ENCODE assay signal across 18 cellular contexts in the genomic region with DNA sequence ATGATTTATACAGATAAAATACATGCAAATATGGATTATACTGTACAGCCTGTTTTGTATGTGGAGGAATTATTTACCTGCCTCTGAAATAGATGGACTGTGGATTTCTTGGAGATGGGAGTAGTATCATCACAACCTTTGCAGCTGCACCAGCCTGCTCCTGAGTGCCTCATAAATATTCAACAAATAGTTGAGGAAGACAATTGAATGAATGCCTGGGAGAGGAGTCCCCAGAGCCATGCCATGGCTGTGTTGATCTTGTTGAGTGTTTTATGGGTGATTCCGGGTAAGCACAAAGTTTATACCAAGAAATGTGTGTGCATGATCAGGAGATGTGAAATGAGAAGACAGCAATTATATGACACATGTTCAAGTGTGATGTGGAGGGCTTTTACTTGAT.
DNase-seq lines count a peak whose midpoint lies in the region; ATAC-seq, FAIRE-seq and TF ChIP-seq lines count a peak whose summit lies in the region.
"Had no signal": no experiment of that assay in that cellular context is flagged by ENCODE, and none has a peak within 500 bp of the region (broad histone marks: within the 10 kb centered on the region; RNA-seq: fewer than 3 reads in every experiment).

No MANE protein-coding gene starts in this region.

- 0 out of 2 replicates have a peak, but pooled peaks cover 2% of the 10 kb centered on the region for H3K23me2 ChIP-seq in H1 (ENCODE audit: low read depth, low read length)

- H2BK20ac ChIP-seq in H1 (ENCODE audit: low read length): no peak overlapping the region

- H3K4me3 Mint-ChIP-seq in GM23338: no peak overlapping the region
- H3K4me3 Mint-ChIP-seq: CD4-positive, alpha-beta memory T cell had no signal

- no peak for TF ChIP-seq EP300 in H1 (IDR thresholded peaks at IDR 0.05; ENCODE audit: borderline replicate concordance in 1 of 2, low read depth in 2 of 2, low read length in 2 of 2)

- no peak overlapping the region for H3K9ac ChIP-seq in H1 (replicated peaks in 1 of 4; ENCODE audit: extremely low read depth in 1 of 4, low read depth in 3 of 4, low read length in 3 of 4)

- H3K27ac Mint-ChIP-seq in GM23338: peak overlapping the region; percentile 66; the same call in 1 of the 2 replicates
- H3K27ac Mint-ChIP-seq: CD4-positive, alpha-beta memory T cell had no signal

- no peak overlapping the region for H2BK15ac ChIP-seq in H1 (ENCODE audit: low read length)

- no peak overlapping the region for H3K56ac ChIP-seq in H1 (replicated peaks; ENCODE audit: insufficient read length, low read depth, low read length)

- H2AFZ ChIP-seq in GM23338: no peak overlapping the region
- H2AFZ ChIP-seq in H1 (ENCODE audit: low read length): no peak overlapping the region

- H4K8ac ChIP-seq in H1 (ENCODE audit: extremely low read depth, insufficient read depth, low read length): no peak overlapping the region

- H2BK5ac ChIP-seq in H1 (ENCODE audit: low read depth, low read length): no peak overlapping the region

- H3K79me2 ChIP-seq in GM23338 (replicated peaks; ENCODE audit: insufficient read depth): no peaks in the 10 kb centered on the region
- no peaks in the 10 kb centered on the region for H3K79me2 ChIP-seq in H1 (ENCODE audit: control insufficient read depth in 1 of 2, insufficient read depth in 2 of 2, low read length in 2 of 2)

- no peaks in the 10 kb centered on the region for H3F3A ChIP-seq in GM23338 (replicated peaks; ENCODE audit: low read depth)

- no peaks in the 10 kb centered on the region for H3K36me3 Mint-ChIP-seq in GM23338 (ENCODE audit: low read depth)
- H3K36me3 Mint-ChIP-seq: CD4-positive, alpha-beta memory T cell had no signal

- no peak for DNase-seq in D721Med (ENCODE audit: insufficient read length, low spot score)
- DNase-seq in GM23338 (ENCODE audit: low spot score): peak; percentile 46
- peak in 1 of 2 experiments; percentile 33 for DNase-seq in H1 (ENCODE audit: low read depth in 1 of 2, low spot score in 2 of 2)
- DNase-seq in iPS-NIHi11 (ENCODE audit: low spot score): peak; percentile 21
- no peak for DNase-seq in nucleus accumbens (lab: John Stamatoyannopoulos, UW)
- no peak for DNase-seq in dorsolateral prefrontal cortex
- DNase-seq: C1 segment of cervical spinal cord; Calu3; CD4-positive, alpha-beta memory T cell; COR-L47; DMS153; DND-41; GOT3; H7; HCEC 1CT had no signal

- ATAC-seq in GM23338: peak; percentile 83
- no peak for ATAC-seq in HG03045 (IDR thresholded peaks at IDR 0.05; ENCODE audit: unreplicated experiment)

- H4K91ac ChIP-seq in H1 (replicated peaks; ENCODE audit: insufficient read length, low read length): no peak overlapping the region

- H3K4ac ChIP-seq in H1 (replicated peaks; ENCODE audit: insufficient read length, low read depth, low read length): no peak overlapping the region

- intact Hi-C loops in dorsolateral prefrontal cortex (cut with DNase I): no loop called here

- H2BK12ac ChIP-seq in H1 (ENCODE audit: low read depth, low read length): no peak overlapping the region

- no peak overlapping the region for H4K5ac ChIP-seq in H1 (ENCODE audit: insufficient read length, low read depth, low read length)

- no peaks in the 10 kb centered on the region for H3K4me1 ChIP-seq in GM23338 (ENCODE audit: insufficient read depth)
- H3K4me1 ChIP-seq in H1 (replicated peaks in 1 of 4; ENCODE audit: control insufficient read depth in 3 of 4, insufficient read depth in 4 of 4, low read length in 3 of 4): peaks cover 0 to 4% (median 2%) of the 10 kb centered on the region in 4 experiments; a peak in 4 of 7 replicates

- H3K9me3 Mint-ChIP-seq in GM23338: no peaks in the 10 kb centered on the region

- H3K36me3 ChIP-seq in GM23338 (ENCODE audit: insufficient read depth) (no peaks in the 10 kb centered on the region), H1 (ENCODE audit: control insufficient read depth in 2 of 4, insufficient read depth in 4 of 4, low read length in 3 of 4) (no peaks in the 10 kb centered on the region)

- H2AK5ac ChIP-seq in H1 (ENCODE audit: low read depth, low read length): no peak overlapping the region

- H3K27ac ChIP-seq in GM23338 (ENCODE audit: low read depth): no peak overlapping the region
- no peak overlapping the region for H3K27ac ChIP-seq in H1 (ENCODE audit: low read depth, low read length)
- no peak overlapping the region for H3K27ac ChIP-seq in dorsolateral prefrontal cortex

- CTCF ChIA-PET in H1 (lab: Charles Lee; ENCODE audit: partially characterized antibody): interaction anchor here (0.7 to 1.6 kb wide), 4 partner anchors 14 to 49 kb away, joined by 3 to 8 read pairs (median 4); no protein-coding TSS in a partner anchor

- H3K23ac ChIP-seq in H1 (ENCODE audit: insufficient read length): no peak overlapping the region

- 0 out of 2 replicates have a peak, but pooled peaks cover 3% of the 10 kb centered on the region for H3K79me1 ChIP-seq in H1 (ENCODE audit: low read depth, low read length)

- H3K4me2 ChIP-seq in GM23338: 0 out of 2 replicates have a peak overlapping the region, but pooled peaks have one; percentile 2
- H3K4me2 ChIP-seq in H1 (ENCODE audit: insufficient read depth in 1 of 2, low read depth in 2 of 2, low read length in 2 of 2): 0 out of 4 replicates have a peak overlapping the region, but pooled peaks of 1 of the 2 experiments have one; percentile 30

- no peaks in the 10 kb centered on the region for H3K9me3 ChIP-seq in H1 (ENCODE audit: insufficient read depth in 2 of 2, low read depth in 1 of 2, low read length in 1 of 2)

- POLR2A ChIA-PET in H1 (lab: Charles Lee; ENCODE audit: partially characterized antibody): interaction anchor here (2.3 kb wide), 1 partner anchor 11 kb away, joined by 5 read pairs; no protein-coding TSS in a partner anchor

- no peaks in the 10 kb centered on the region for H4K20me1 ChIP-seq in GM23338 (replicated peaks; ENCODE audit: insufficient read depth)
- H4K20me1 ChIP-seq in H1 (replicated peaks in 1 of 2; ENCODE audit: control insufficient read depth in 1 of 2, insufficient read depth in 2 of 2, low read length in 2 of 2): no peaks in the 10 kb centered on the region

- H3K4me3 ChIP-seq in GM23338 (no peak overlapping the region), H1 (ENCODE audit: extremely low read depth in 1 of 4, insufficient read depth in 2 of 4, low read depth in 3 of 4, low read length in 4 of 4) (no peak overlapping the region), dorsolateral prefrontal cortex (no peak overlapping the region)

- no peak for TF ChIP-seq RAD21 in H1 (IDR thresholded peaks at IDR 0.05 in 1 of 2, conservative IDR thresholded peaks at IDR 0.05 in 1 of 2; ENCODE audit: low read depth in 2 of 2, low read length in 2 of 2)

- FAIRE-seq in D721Med (lab: Jason Lieb, UNC): peak; percentile 66
- FAIRE-seq in H1 (lab: Jason Lieb, UNC): peak; percentile 66
- FAIRE-seq: G401.6, GM12892 had no signal

- H2BK120ac ChIP-seq in H1 (replicated peaks; ENCODE audit: low read depth, low read length): no peak overlapping the region

- no peak for TF ChIP-seq POLR2A in H1 (IDR thresholded peaks at IDR 0.05; ENCODE audit: control extremely low read depth in 1 of 2, low read depth in 2 of 2, low read length in 2 of 2)

- peaks cover 16% of the 10 kb centered on the region for H3K9me2 ChIP-seq in GM23338 (ENCODE audit: insufficient read depth)

- H3K27me3 Mint-ChIP-seq in GM23338 (ENCODE audit: insufficient read depth, low read depth, poor library complexity): peaks cover 5% of the 10 kb centered on the region

- no peak overlapping the region for H3K14ac ChIP-seq in H1 (ENCODE audit: insufficient read length)

- H3K18ac ChIP-seq in H1 (ENCODE audit: extremely low read depth, low read length): no peak overlapping the region

- 93% methylated on average over 1 of the region's 1 CpG; no CpG with 5 or more reads in 1 of the 2 experiments for WGBS in H1 (ENCODE audit: extremely low coverage in 1 of 2, insufficient coverage in 1 of 2, insufficient read length in 1 of 2, insufficient replicate concordance in 2 of 2, low coverage in 1 of 2, low lambda C conversion rate in 2 of 2, missing lambda C conversion rate in 1 of 2), 2 experiments

- no peak for TF ChIP-seq CTCF in D721Med (IDR thresholded peaks at IDR 0.05; ENCODE audit: insufficient read depth, missing control alignments)
- TF ChIP-seq CTCF in GM23338 (conservative IDR thresholded peaks at IDR 0.05; ENCODE audit: low read depth in 2 of 2): no peak
- no peak for TF ChIP-seq CTCF in H1 (IDR thresholded peaks at IDR 0.05; ENCODE audit: control extremely low read depth in 1 of 3, insufficient read depth in 1 of 3, low read depth in 1 of 3, low read length in 3 of 3)
- no peak for TF ChIP-seq CTCF in dorsolateral prefrontal cortex (IDR thresholded peaks at IDR 0.05 in 54 of 56, conservative IDR thresholded peaks at IDR 0.05 in 2 of 56; ENCODE audit: low read depth in 1 of 56, partially characterized antibody in 56 of 56)

- peaks cover 14% of the 10 kb centered on the region for H3K4me1 Mint-ChIP-seq in GM23338
- H3K4me1 Mint-ChIP-seq: CD4-positive, alpha-beta memory T cell had no signal

- H3K27me3 ChIP-seq in GM23338 (ENCODE audit: insufficient read depth) (no peaks in the 10 kb centered on the region), H1 (replicated peaks in 1 of 4; ENCODE audit: control insufficient read depth in 3 of 4, extremely low read depth in 1 of 4, insufficient read depth in 3 of 4, low read length in 3 of 4) (no peaks in the 10 kb centered on the region), dorsolateral prefrontal cortex (no peaks in the 10 kb centered on the region)

Comparison
In these comparisons a context has a peak if more than half of its experiments do, and no peak if none do; other contexts are left out.
1. DNase-seq: peak in GM23338 (single experiment) and iPS-NIHi11 (single experiment); none in D721Med (single experiment), nucleus accumbens (0 of 56) and dorsolateral prefrontal cortex (0 of 10).